8 cellular contexts compared by ENCODE assay signal in genomic region chr1:201954263-201955008, GRCh38. TPM values are rescaled to one million over a fixed set of nuclear protein-coding genes. Genes with fewer than 3 reads are reported as not detected.
DNase-seq lines count a peak whose midpoint lies in the region; ATAC-seq and TF ChIP-seq lines count a peak whose summit lies in the region.

No MANE protein-coding gene starts in this region.

- H3K9me3 ChIP-seq in mammary epithelial cell (replicated peaks; ENCODE audit: insufficient read depth, low read length) = no peaks in the 10 kb centered on the region
- no peaks in the 10 kb centered on the region for H3K9me3 ChIP-seq in mucosa of rectum (ENCODE audit: control insufficient read depth in 2 of 2, low read length in 2 of 2)
- no peaks in the 10 kb centered on the region for H3K9me3 ChIP-seq in vagina

- no peak for TF ChIP-seq POLR2A in vagina (IDR thresholded peaks at IDR 0.05)

- H3K27me3 ChIP-seq in mammary epithelial cell (ENCODE audit: insufficient read depth, low read length) = no peaks in the 10 kb centered on the region
- H3K27me3 ChIP-seq in mucosa of rectum (ENCODE audit: control insufficient read depth in 2 of 2, insufficient read depth in 2 of 2, low read length in 2 of 2) = no peaks in the 10 kb centered on the region
- no peaks in the 10 kb centered on the region for H3K27me3 ChIP-seq in vagina

- WGBS in mammary epithelial cell (ENCODE audit: low coverage, missing lambda C conversion rate) = 65% methylated on average over 16 of the region's 24 CpGs

- intact Hi-C loops in Right ventricle myocardium superior (cut with DNase I) = no loop called here
- intact Hi-C loops in cardiac septum (cut with DNase I) = loop anchor here (5.0 kb wide), 1 partner anchor 127 kb away; the partner anchor contains the start of gene IPO9
- intact Hi-C loops in mammary epithelial cell (cut with micrococcal nuclease) = loop anchor here (1.0 to 2.0 kb wide), 2 partner anchors 50 to 58 kb away; no protein-coding TSS in a partner anchor
- intact Hi-C loops in vagina (cut with DNase I) = loop anchor here (10.0 kb wide), 1 partner anchor 420 kb away; the partner anchor contains the start of gene NAV1

- H3K4me3 ChIP-seq in mammary epithelial cell (replicated peaks in 1 of 3; ENCODE audit: insufficient read depth in 1 of 3, low read depth in 2 of 3, low read length in 3 of 3) (peak overlapping the region; percentile 70 to 92 (median 81)), mucosa of rectum (ENCODE audit: low read length in 2 of 2) (peak overlapping the region; percentile 87 to 99), vagina (peak overlapping the region; percentile 93 to 94)

- DNase-seq in Right ventricle myocardium superior (peak; percentile 44), cardiac septum (ENCODE audit: low spot score) (no peak), mammary epithelial cell (no peak), vagina (ENCODE audit: extremely low spot score in 2 of 2) (no peak), AG08395 (ENCODE audit: low spot score) (no peak), pons (ENCODE audit: low spot score) (no peak)

- H3K27ac ChIP-seq in mammary epithelial cell (ENCODE audit: insufficient read depth, low read depth, low read length) = peak overlapping the region; percentile 85
- H3K27ac ChIP-seq in mucosa of rectum (ENCODE audit: low read depth in 2 of 2, low read length in 2 of 2) = peak overlapping the region; percentile 85 to 89
- H3K27ac ChIP-seq in vagina = peak overlapping the region; percentile 83

- CTCF ChIA-PET in mammary epithelial cell (lab: Charles Lee; ENCODE audit: low non-redundant PET) = no interaction called here

- BruUV-seq in mammary epithelial cell (replicated peaks; lab: Mats Ljungman, UMichigan) = TSS peak; percentile 66

- H3K9ac ChIP-seq in mammary epithelial cell (ENCODE audit: insufficient read depth, low read length) (peak overlapping the region; percentile 95), mucosa of rectum (ENCODE audit: low read depth in 1 of 2, low read length in 2 of 2) (peak overlapping the region in 1 of 2 donors; percentile 92)

- H3K79me2 ChIP-seq in mammary epithelial cell (ENCODE audit: insufficient read depth, low read length) = peaks cover 39% of the 10 kb centered on the region

- TF ChIP-seq CTCF in mammary epithelial cell (conservative IDR thresholded peaks at IDR 0.05 in 1 of 2, IDR thresholded peaks at IDR 0.05 in 1 of 2; ENCODE audit: extremely low read depth in 1 of 2, insufficient read depth in 1 of 2, low read depth in 1 of 2, low read length in 2 of 2) (no peak), vagina (IDR thresholded peaks at IDR 0.05) (no peak)

- in situ Hi-C loops in mammary epithelial cell (cut with MboI; ENCODE audit: low sequenced_read_pairs in 2 of 2) = no loop called here

- no peak for ATAC-seq in Right ventricle myocardium superior (ENCODE audit: poor library complexity)
- no peak for ATAC-seq in GM18861 (IDR thresholded peaks at IDR 0.05; ENCODE audit: unreplicated experiment)

- H3K36me3 ChIP-seq in mammary epithelial cell (ENCODE audit: insufficient read depth, low read length) (peaks cover 10% of the 10 kb centered on the region), mucosa of rectum (ENCODE audit: control insufficient read depth in 2 of 2, insufficient read depth in 2 of 2, low read length in 2 of 2) (peaks cover 12 to 16% of the 10 kb centered on the region in 2 donors), vagina (peaks cover 0 to 20% of the 10 kb centered on the region in 2 donors)

- no peaks in the 10 kb centered on the region for H4K20me1 ChIP-seq in mammary epithelial cell (ENCODE audit: insufficient read depth, low read length)

- dilution Hi-C loops in mammary epithelial cell (cut with HindIII; ENCODE audit: low sequenced_read_pairs) = no loop called here

- H2AFZ ChIP-seq in mammary epithelial cell (ENCODE audit: low read depth, low read length) = peak overlapping the region; percentile 95

- peak overlapping the region; percentile 28 for H3K4me2 ChIP-seq in mammary epithelial cell (ENCODE audit: insufficient read depth, low read depth, low read length)

- peaks cover 4% of the 10 kb centered on the region for H3K4me1 ChIP-seq in mammary epithelial cell (ENCODE audit: insufficient read depth, low read length)
- H3K4me1 ChIP-seq in mucosa of rectum (ENCODE audit: control insufficient read depth in 2 of 2, insufficient read depth in 2 of 2, low read length in 2 of 2) = peaks cover 6 to 7% of the 10 kb centered on the region in 2 donors
- H3K4me1 ChIP-seq in vagina = peaks cover 22% of the 10 kb centered on the region

RNA-seq across cellular contexts. Expression of gene TIMM17A, which starts 0.9 kb away (rescaled TPM):
- total RNA-seq in Right ventricle myocardium superior (76.5 TPM), cardiac septum (79.1 TPM), mammary epithelial cell (10 to 100 TPM; 44.5 to 69.9 TPM), vagina (18.9 TPM)
- polyA plus RNA-seq in mammary epithelial cell = 64.3 TPM
- polyA minus RNA-seq in mammary epithelial cell = 46.9 TPM

RNA-seq across cellular contexts. Expression of gene LMOD1, which starts 8.1 kb away (rescaled TPM):
- total RNA-seq in Right ventricle myocardium superior = 9.6 TPM
- 9.6 TPM for total RNA-seq in cardiac septum
- total RNA-seq in mammary epithelial cell = 10 to 100 TPM in 1 of 2 donors, not detected in 1; 29.5 TPM
- not detected for polyA plus RNA-seq in mammary epithelial cell
- polyA minus RNA-seq in mammary epithelial cell = not detected
- total RNA-seq in vagina = 107 TPM

RNA-seq across cellular contexts. Expression of gene RNPEP, which starts 28.0 kb away (rescaled TPM):
- total RNA-seq in Right ventricle myocardium superior (15.4 TPM), cardiac septum (17.4 TPM), mammary epithelial cell (10 to 100 TPM; 68.8 to 94.0 TPM), vagina (97.7 TPM)
- 71.5 TPM for polyA plus RNA-seq in mammary epithelial cell
- polyA minus RNA-seq in mammary epithelial cell = 153 TPM

RNA-seq across cellular contexts. Expression of gene ELF3, which starts 56.0 kb away (rescaled TPM):
- total RNA-seq in Right ventricle myocardium superior (0.65 TPM), cardiac septum (2.0 TPM), mammary epithelial cell (10 to 100 TPM in 1 of 2 donors, under 1 TPM in 1; 0.49 to 10.3 TPM), vagina (287 TPM)
- polyA plus RNA-seq in mammary epithelial cell = 2.4 TPM
- 12.4 TPM for polyA minus RNA-seq in mammary epithelial cell
